In the genomic region with DNA sequence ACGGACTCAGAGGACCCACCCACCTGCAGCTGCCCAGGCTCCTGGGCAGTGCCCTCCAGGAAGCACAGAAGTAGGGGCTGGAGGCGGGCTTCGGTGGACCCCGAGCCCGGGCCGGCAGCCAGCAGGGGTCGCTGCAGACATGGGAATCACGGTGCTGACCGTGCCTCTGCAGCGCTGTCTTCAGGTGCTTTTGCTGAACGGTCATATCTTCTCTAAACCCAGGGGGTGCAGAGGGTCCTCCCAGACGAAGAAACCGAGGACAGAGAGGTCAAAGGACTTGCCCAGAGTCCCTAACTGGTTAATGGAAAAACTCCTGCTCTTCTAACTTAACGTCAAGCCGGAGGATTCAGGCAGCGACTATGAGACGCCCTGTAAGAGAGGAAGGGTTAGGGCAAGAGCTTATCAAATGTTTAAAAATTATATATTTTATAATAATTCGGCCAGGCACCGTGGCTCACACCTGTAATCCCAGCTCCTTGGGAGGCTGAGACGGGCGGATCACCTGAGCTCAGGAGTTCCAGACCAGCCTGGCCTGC, we compare ENCODE assay signal across 8 cellular contexts. TPM values are rescaled to one million over a fixed set of nuclear protein-coding genes. Genes with fewer than 3 reads are reported as not detected.
DNase-seq lines count a peak whose midpoint lies in the region; ATAC-seq and TF ChIP-seq lines count a peak whose summit lies in the region.

No MANE protein-coding gene starts in this region.

- intact Hi-C loops in heart left ventricle (cut with DNase I) = no loop called here

- H3K4me1 ChIP-seq in heart left ventricle = peaks cover 0 to 7% (median 0%) of the 10 kb centered on the region in 12 donors

- no peaks in the 10 kb centered on the region for H3K9me3 ChIP-seq in heart left ventricle

- WGBS in heart left ventricle, 4 donors = 30 to 35% (median 33%) methylated on average over 21 of the region's 21 CpGs

- no peak overlapping the region for H3K4me3 ChIP-seq in heart left ventricle

- ATAC-seq in GM21576 (IDR thresholded peaks at IDR 0.05; ENCODE audit: unreplicated experiment) (peak; percentile 84), heart left ventricle (peak in 3 of 4 donors; percentile 45 to 69 (median 51)), HG03097 (IDR thresholded peaks at IDR 0.05; ENCODE audit: low FRiP score, unreplicated experiment) (no peak)

- TF ChIP-seq CTCF in heart left ventricle (IDR thresholded peaks at IDR 0.05) = peak; percentile 43 to 70 (median 53)

- H3K27me3 ChIP-seq in heart left ventricle = no peaks in the 10 kb centered on the region

- H3K36me3 ChIP-seq in heart left ventricle = no peaks in the 10 kb centered on the region

- peak; percentile 52 for DNase-seq in CD1c-positive myeloid dendritic cell (ENCODE audit: extremely low spot score)
- peak; percentile 22 for DNase-seq in NCI-H774 (lab: John Stamatoyannopoulos, UW)
- peak; percentile 20 for DNase-seq in activated T-helper 1 cell treated with Interleukin-2 at 50 U/mL for 16 hours (ENCODE audit: low read depth)
- DNase-seq in heart left ventricle = peak in 4 of 5 donors; percentile 22 to 73 (median 40)
- DNase-seq in stimulated activated CD4-positive, alpha-beta T cell treated with anti-CD3 and anti-CD28 coated beads, Interleukin-1b, Interleukin-23, amount 100 ng/mL, for 4 hours (ENCODE audit: low read depth in 2 of 2) = peak; percentile 43 to 59
- DNase-seq in KG1 (lab: John Stamatoyannopoulos, UW) = no peak

- TF ChIP-seq POLR2A in heart left ventricle (IDR thresholded peaks at IDR 0.05) = no peak

- H3K27ac ChIP-seq in heart left ventricle = no peak overlapping the region

RNA-seq across cellular contexts. Expression of a gene that starts 21.5 kb away (rescaled TPM):
- total RNA-seq in heart left ventricle = 1 to 10 TPM in 1 of 9 donors, under 1 TPM in 7, not detected in 1; 0.14 to 1.8 (median 0.51) TPM
- polyA plus RNA-seq in heart left ventricle = under 1 TPM; 0.11 to 0.22 TPM

RNA-seq across cellular contexts. Expression of a gene that starts 36.6 kb away (rescaled TPM):
- 10 to 100 TPM in 8 of 9 donors, 1 to 10 TPM in 1; 9.3 to 16.4 (median 12.6) TPM for total RNA-seq in heart left ventricle
- polyA plus RNA-seq in heart left ventricle = 10 to 100 TPM in 1 of 2 donors, 1 to 10 TPM in 1; 3.7 to 12.8 TPM

RNA-seq across cellular contexts. Expression of a gene that starts 38.5 kb away (rescaled TPM):
- total RNA-seq in heart left ventricle = 10 to 100 TPM; 53.6 to 82.4 (median 65.1) TPM
- 10 to 100 TPM; 62.0 to 89.0 TPM for polyA plus RNA-seq in heart left ventricle
